In genomic region chr9:83894301-83894700, GRCh38 we compare ENCODE assay signal across 6 cellular contexts. TPM values are rescaled to one million over a fixed set of nuclear protein-coding genes. Genes with fewer than 3 reads are reported as not detected.
DNase-seq lines count a peak whose midpoint lies in the region; ATAC-seq, FAIRE-seq and TF ChIP-seq lines count a peak whose summit lies in the region.
"Not testable (repeated sequence)": the region's sequence is repeated elsewhere in the genome, so short reads cannot be mapped to it uniquely, and the experiment has no call there.

No MANE protein-coding gene starts in this region.

- H3K9me3 ChIP-seq in PC-3 (ENCODE audit: low read length); K562 (replicated peaks; ENCODE audit: control insufficient read depth, insufficient read depth, low read depth, low read length); keratinocyte (ENCODE audit: control insufficient read depth, low read depth, low read length): not testable (repeated sequence)

- not testable (repeated sequence) for H2AFZ ChIP-seq in PC-3 (ENCODE audit: low read length); K562 (ENCODE audit: low read depth, low read length); keratinocyte (ENCODE audit: control insufficient read depth, low read length)

- H4K20me1 ChIP-seq in PC-3 (ENCODE audit: low read length); K562 (replicated peaks; ENCODE audit: control insufficient read depth, insufficient read depth, low read length); keratinocyte (ENCODE audit: control insufficient read depth, extremely low read depth, insufficient read depth, low read length): not testable (repeated sequence)

- not testable (repeated sequence) for H3K27me3 ChIP-seq in PC-3 (ENCODE audit: low read length); K562 (ENCODE audit: control insufficient read depth in 2 of 2, insufficient read depth in 2 of 2, low read length in 2 of 2); keratinocyte (ENCODE audit: control insufficient read depth, extremely low read depth, insufficient read depth, low read length)

- CTCF ChIA-PET in PC-3 (lab: Charles Lee); K562 (lab: Yijun Ruan, JAX; ENCODE audit: low intra/inter-chr PET ratio): not testable (repeated sequence)

- intact Hi-C loops in PC-3 (cut with micrococcal nuclease); K562 (cut with micrococcal nuclease): not testable (repeated sequence)

- H3K4me3 ChIP-seq in Jurkat, Clone E6-1 (ENCODE audit: low read length); PC-3 (ENCODE audit: low read length); K562; epithelial cell of esophagus (ENCODE audit: low read length); keratinocyte (ENCODE audit: control insufficient read depth in 2 of 3, extremely low read depth in 1 of 3, insufficient read depth in 2 of 3, low read depth in 1 of 3, low read length in 3 of 3): not testable (repeated sequence)

- not testable (repeated sequence) for TF ChIP-seq RAD21 in K562 (CRISPR knock-in tag; conservative IDR thresholded peaks at IDR 0.05 in 1 of 2, IDR thresholded peaks at IDR 0.05 in 1 of 2)

- not testable (repeated sequence) for H3K79me2 ChIP-seq in PC-3 (ENCODE audit: low read length); K562 (ENCODE audit: control insufficient read depth, insufficient read depth, low read length); keratinocyte (ENCODE audit: control insufficient read depth, insufficient read depth, low read length)

- FAIRE-seq in GM19239 (lab: Jason Lieb, UNC) (peak; percentile 83), K562 (lab: Jason Lieb, UNC) (peak; percentile 65), keratinocyte (lab: Jason Lieb, UNC) (peak; percentile 87)

- H3K9me2 ChIP-seq in PC-3 (replicated peaks; ENCODE audit: low read length): not testable (repeated sequence)

- not testable (repeated sequence) for H3K4me1 ChIP-seq in PC-3 (ENCODE audit: insufficient read depth, low read length); K562 (replicated peaks in 1 of 2; ENCODE audit: control insufficient read depth in 2 of 2, insufficient read depth in 2 of 2, low read length in 2 of 2); keratinocyte (ENCODE audit: control insufficient read depth, extremely low read depth, insufficient read depth, low read length)

- TF ChIP-seq EP300 in K562 (IDR thresholded peaks at IDR 0.05; ENCODE audit: low read length): not testable (repeated sequence)

- not testable (repeated sequence) for H3K9ac ChIP-seq in PC-3 (ENCODE audit: low read length); K562 (ENCODE audit: insufficient read depth in 1 of 2, low read depth in 2 of 2, low read length in 2 of 2); keratinocyte (ENCODE audit: control insufficient read depth, extremely low read depth, insufficient read depth, low read length)

- TF ChIP-seq POLR2A in K562 (conservative IDR thresholded peaks at IDR 0.05): not testable (repeated sequence)

- POLR2A ChIA-PET in PC-3 (lab: Charles Lee; ENCODE audit: unreplicated experiment); K562 (lab: Yijun Ruan, JAX): not testable (repeated sequence)

- H3K4me2 ChIP-seq in PC-3 (ENCODE audit: low read length); K562 (ENCODE audit: insufficient read depth, low read length); keratinocyte (ENCODE audit: control insufficient read depth, extremely low read depth, insufficient read depth, low read depth, low read length): not testable (repeated sequence)

- H3K36me3 ChIP-seq in PC-3 (ENCODE audit: low read depth, low read length); K562 (ENCODE audit: control insufficient read depth, insufficient read depth, low read length); keratinocyte (ENCODE audit: control insufficient read depth in 2 of 2, extremely low read depth in 1 of 2, insufficient read depth in 2 of 2, low read length in 2 of 2): not testable (repeated sequence)

- not testable (repeated sequence) for H3F3A ChIP-seq in PC-3 (ENCODE audit: low read length, unreplicated experiment)

- H3K9me1 ChIP-seq in K562 (ENCODE audit: control insufficient read depth, insufficient read depth, low read length); keratinocyte (ENCODE audit: control insufficient read depth, extremely low read depth, insufficient read depth, low read length): not testable (repeated sequence)

- ATAC-seq in PC-3: peak; percentile 45
- not testable (repeated sequence) for ATAC-seq in K562

- H3K27ac ChIP-seq in PC-3 (ENCODE audit: low read length); K562 (ENCODE audit: extremely low read depth, low read depth, low read length); keratinocyte (ENCODE audit: control insufficient read depth, insufficient read depth, low read length): not testable (repeated sequence)

- WGBS in K562 (ENCODE audit: insufficient coverage, low coverage, missing lambda C conversion rate): 57% methylated on average over 2 of the region's 2 CpGs

- not testable (repeated sequence) for DNase-seq in GM19239 (ENCODE audit: insufficient read length, low spot score); PC-3; K562 (ENCODE audit: extremely low read depth in 1 of 4, low spot score in 3 of 4); keratinocyte (ENCODE audit: low read depth, low spot score)
- peak; percentile 10 for DNase-seq in Jurkat, Clone E6-1 (ENCODE audit: low read depth, low spot score)
- peak; percentile 34 for DNase-seq in epithelial cell of esophagus (ENCODE audit: low read depth)

- in situ Hi-C loops in K562 (cut with MboI): not testable (repeated sequence)

- TF ChIP-seq CTCF in PC-3 (conservative IDR thresholded peaks at IDR 0.05; ENCODE audit: low read depth, low read length); K562 (IDR thresholded peaks at IDR 0.05 in 2 of 3, conservative IDR thresholded peaks at IDR 0.05 in 1 of 3; ENCODE audit: insufficient read depth in 2 of 3, low read depth in 1 of 3, low read length in 3 of 3); epithelial cell of esophagus (IDR thresholded peaks at IDR 0.05; ENCODE audit: insufficient read depth, low read depth, low read length, missing control alignments); keratinocyte (optimal IDR thresholded peaks at IDR 0.05 in 1 of 3, IDR thresholded peaks at IDR 0.05 in 1 of 3, conservative IDR thresholded peaks at IDR 0.05 in 1 of 3; ENCODE audit: extremely low read depth in 1 of 3, insufficient read depth in 2 of 3, low read length in 3 of 3): not testable (repeated sequence)

- dilution Hi-C loops in keratinocyte (cut with MboI; ENCODE audit: extremely low pct_ligation_motif_present, low sequenced_read_pairs): not testable (repeated sequence)

- not testable (repeated sequence) for BruUV-seq in PC-3 (replicated peaks; lab: Mats Ljungman, UMichigan); K562 (replicated peaks; lab: Mats Ljungman, UMichigan)

RNA-seq across cellular contexts. Expression of gene KIF27, which starts 26.9 kb away (rescaled TPM):
- 12.5 TPM for polyA plus RNA-seq in Jurkat, Clone E6-1 (2012; ENCODE audit: insufficient read depth, insufficient read length)
- total RNA-seq in PC-3 (2014; rRNA removed) (2.2 and 3.2 TPM in 2 replicates), K562 (2014; rRNA removed) (0.54 and 0.90 TPM in 2 replicates), K562 (2014; rRNA removed; fragmentation: Illumina TruSeq; extraction: Trizol) (1.9 and 2.4 TPM in 2 replicates), K562 (2015; rRNA removed; fragmentation: Illumina TruSeq; extraction: Trizol) (2.0 and 2.1 TPM in 2 replicates), K562 (2021) (0.85 and 0.98 TPM in 2 replicates)
- total RNA-seq in K562 (2011; cell fraction: chromatin; rRNA removed; ENCODE audit: low replicate concordance): 1.5 and 5.2 TPM in 2 replicates
- total RNA-seq in K562 (2011; cell fraction: nucleolus; rRNA removed): 0.67 and 0.79 TPM in 2 replicates
- 1.7 and 3.6 TPM in 2 replicates for total RNA-seq in K562 (2011; cell fraction: nucleoplasm; rRNA removed)
- polyA plus RNA-seq in K562 (2011; rRNA removed) (1.2 and 1.6 TPM in 2 replicates), K562 (2014; fragmentation: Illumina TruSeq; extraction: Trizol) (0.53 and 1.1 TPM in 2 replicates), K562 (2014; fragmentation: Nextera tagmentation; extraction: Ambion mirVana) (under 1 TPM; 0.32 to 0.50 TPM), K562 (2014; rRNA removed) (0.31 and 0.85 TPM in 2 replicates), keratinocyte (1.0 to 2.2 TPM (median 1.6 TPM) in 3 replicates)
- polyA plus RNA-seq in K562 (2011; cell fraction: cytosol; rRNA removed): 0.07 and 0.34 TPM in 2 replicates
- 1.3 TPM in 2 replicates for polyA plus RNA-seq in K562 (2011; cell fraction: nucleus; rRNA removed)
- polyA plus RNA-seq in K562 (2012): 0.66 and 1.1 TPM in 2 replicates
- polyA minus RNA-seq in K562 (2011; rRNA and poly(A)+ RNA removed): 3.6 and 5.1 TPM in 2 replicates
- polyA minus RNA-seq in K562 (2011; cell fraction: cytosol; rRNA and poly(A)+ RNA removed): 0.46 and 1.2 TPM in 2 replicates
- polyA minus RNA-seq in K562 (2011; cell fraction: nucleus; rRNA and poly(A)+ RNA removed): 2.3 and 3.8 TPM in 2 replicates
- 16.7 TPM for polyA plus RNA-seq in keratinocyte (2011; ENCODE audit: low read depth)
- 0.55 and 1.2 TPM in 2 replicates for polyA plus RNA-seq in keratinocyte (2011; cell fraction: cytosol; rRNA removed)
- 2.6 and 4.3 TPM in 2 replicates for polyA plus RNA-seq in keratinocyte (2011; cell fraction: nucleus; rRNA removed)
- 1.2 and 3.7 TPM in 2 replicates for polyA plus RNA-seq in keratinocyte (2012; ENCODE audit: low replicate concordance)
- 1.2 to 4.6 TPM (median 1.5 TPM) in 3 replicates for polyA minus RNA-seq in keratinocyte
- 1.2 TPM for polyA minus RNA-seq in keratinocyte (2011; cell fraction: cytosol; rRNA and poly(A)+ RNA removed)
- polyA minus RNA-seq in keratinocyte (2011; cell fraction: nucleus; rRNA and poly(A)+ RNA removed): 3.7 and 5.5 TPM in 2 replicates
